Comparison of ENCODE assay signal across 30 cellular contexts in genomic region chr6:106694343-106694742, GRCh38.
A peak's percentile ranks its signal among the peaks of the same experiment; 100 is the strongest.
DNase-seq lines count a peak whose midpoint lies in the region; ATAC-seq, FAIRE-seq and TF ChIP-seq lines count a peak whose summit lies in the region.
"Had no signal": no experiment of that assay in that cellular context is flagged by ENCODE, and none has a peak within 500 bp of the region (broad histone marks: within the 10 kb centered on the region; RNA-seq: fewer than 3 reads in every experiment).

No MANE protein-coding gene starts in this region.

- no peak overlapping the region for H3K27ac Mint-ChIP-seq in stimulated activated effector memory CD8-positive, alpha-beta T cell treated with anti-CD3 and anti-CD28 coated beads, Interleukin-12 subunit alpha, Interleukin-12 subunit beta, amount 100 ng/mL, for 72 hours
- H3K27ac Mint-ChIP-seq: activated CD4-positive, alpha-beta T cell treated with anti-CD3 and anti-CD28 coated beads, Interleukin-2, amount 10 ng/mL, durations not matched to agents 24 days and 14 days; activated T-cell treated with anti-CD3 and anti-CD28 coated beads, Interleukin-2, amount 50 U/mL, for 24 hours; T-helper 2 cell treated with Interferon-gamma antibody and Interleukin-4, amounts not matched to agents 5 μg/mL and 100 μg/mL, for 36 hours had no signal

- peaks cover 64% of the 10 kb centered on the region for H3K4me1 ChIP-seq in DOHH2 (ENCODE audit: control insufficient read depth, low read length)
- H3K4me1 ChIP-seq in foreskin keratinocyte: peaks cover 11% of the 10 kb centered on the region
- peaks cover 6 to 28% of the 10 kb centered on the region in 2 donors for H3K4me1 ChIP-seq in kidney (ENCODE audit: control insufficient read depth in 1 of 2, insufficient read depth in 1 of 2, low read depth in 1 of 2, low read length in 2 of 2)
- H3K4me1 ChIP-seq: testis had no signal

- no peaks in the 10 kb centered on the region; the same call in 1 of the 2 replicates for H3F3A ChIP-seq in DOHH2 (ENCODE audit: control insufficient read depth, insufficient read depth)

- H4K20me1 ChIP-seq in DOHH2 (ENCODE audit: control insufficient read depth, insufficient read depth, low read depth, low read length): no peaks in the 10 kb centered on the region

- peak overlapping the region; percentile 58 for H3K4me2 ChIP-seq in DOHH2 (ENCODE audit: low read length)

- peak overlapping the region; percentile 30 for H3K4me3 ChIP-seq in DOHH2 (ENCODE audit: low read length)
- no peak overlapping the region for H3K4me3 ChIP-seq in kidney (ENCODE audit: low read length in 2 of 2)
- H3K4me3 ChIP-seq: body of pancreas, pancreas, testis had no signal

- H3K4me1 Mint-ChIP-seq in stimulated activated effector memory CD8-positive, alpha-beta T cell treated with anti-CD3 and anti-CD28 coated beads, Interleukin-12 subunit alpha, Interleukin-12 subunit beta, amount 100 ng/mL, for 72 hours: no peaks in the 10 kb centered on the region
- H3K4me1 Mint-ChIP-seq: activated CD4-positive, alpha-beta T cell treated with anti-CD3 and anti-CD28 coated beads, Interleukin-2, amount 10 ng/mL, durations not matched to agents 24 days and 14 days had no signal

- DNase-seq in NCI-H460 (ENCODE audit: extremely low read depth, low read depth) (peak; percentile 71), foreskin keratinocyte (no peak), AG08395 (ENCODE audit: low spot score) (no peak), kidney (no peak), NCI-H446 treated with DMSO at 0.1 percent for 48 hours (lab: John Stamatoyannopoulos, UW) (no peak)
- no peak for DNase-seq in stimulated activated effector memory CD8-positive, alpha-beta T cell treated with anti-CD3 and anti-CD28 coated beads, Interleukin-12 subunit alpha, Interleukin-12 subunit beta, amount 100 ng/mL, for 72 hours (ENCODE audit: low spot score in 2 of 2)
- DNase-seq: activated CD4-positive, alpha-beta T cell treated with anti-CD3 and anti-CD28 coated beads, Interleukin-2, amount 10 ng/mL, durations not matched to agents 24 days and 14 days; activated T-cell treated with anti-CD3 and anti-CD28 coated beads, Interleukin-2, amount 50 U/mL, for 24 hours; body of pancreas; cerebellar nuclear complex; COR-L47; DMS53; GF-D8; hypothalamus; MV-4-11; NCI-H526; NK-92 treated with Interleukin-12 subunit alpha and Interleukin-12 subunit beta, amount 100 ng/mL, for 24 hours; pancreas; SHP77; stimulated activated CD4-positive, alpha-beta T cell treated with anti-CD3 and anti-CD28 coated beads, Interleukin-4, amount 100 ng/mL, for 24 hours; stimulated activated naive CD4-positive, alpha-beta T cell treated with Interleukin-2 at 50 U/mL for 16 hours; testis had no signal

- FAIRE-seq in kidney (lab: Jason Lieb, UNC): no peak
- FAIRE-seq: GM18507, islet of Langerhans, pancreas had no signal

- H3K9ac ChIP-seq in kidney (ENCODE audit: low read length in 2 of 2): peak overlapping the region in 1 of 2 donors; percentile 60

- no peaks in the 10 kb centered on the region for H3K9me2 ChIP-seq in DOHH2 (replicated peaks; ENCODE audit: control insufficient read depth, low read length)

- TF ChIP-seq CTCF in DOHH2 (IDR thresholded peaks at IDR 0.05; ENCODE audit: low read depth, low read length, poor library complexity, severe bottlenecking) (no peak), foreskin keratinocyte (conservative IDR thresholded peaks at IDR 0.05) (peak; percentile 15), kidney (IDR thresholded peaks at IDR 0.05; ENCODE audit: borderline replicate concordance, extremely low read depth, insufficient read depth) (no peak)

- H3K4me3 Mint-ChIP-seq in stimulated activated effector memory CD8-positive, alpha-beta T cell treated with anti-CD3 and anti-CD28 coated beads, Interleukin-12 subunit alpha, Interleukin-12 subunit beta, amount 100 ng/mL, for 72 hours: no peak overlapping the region
- H3K4me3 Mint-ChIP-seq: activated CD4-positive, alpha-beta T cell treated with anti-CD3 and anti-CD28 coated beads, Interleukin-2, amount 10 ng/mL, durations not matched to agents 24 days and 14 days; activated T-cell treated with anti-CD3 and anti-CD28 coated beads, Interleukin-2, amount 50 U/mL, for 24 hours; neural crest cell; T-helper 2 cell treated with Interferon-gamma antibody and Interleukin-4, amounts not matched to agents 5 μg/mL and 100 μg/mL, for 36 hours had no signal

- no peaks in the 10 kb centered on the region for H3K27me3 ChIP-seq in DOHH2 (ENCODE audit: control insufficient read depth, low read length)
- H3K27me3 ChIP-seq in foreskin keratinocyte: no peaks in the 10 kb centered on the region
- H3K27me3 ChIP-seq: body of pancreas, pancreas, testis had no signal

- H3K27ac ChIP-seq in DOHH2 (ENCODE audit: low read depth, low read length): peak overlapping the region; percentile 37
- no peak overlapping the region for H3K27ac ChIP-seq in foreskin keratinocyte
- H3K27ac ChIP-seq in kidney (ENCODE audit: low read depth in 2 of 2, low read length in 2 of 2): no peak overlapping the region
- H3K27ac ChIP-seq: testis, VCaP had no signal

- H3K36me3 ChIP-seq in DOHH2 (ENCODE audit: control insufficient read depth, low read length) (peaks cover 4% of the 10 kb centered on the region; the same call in 1 of the 2 replicates), kidney (ENCODE audit: control insufficient read depth in 1 of 2, insufficient read depth in 2 of 2, low read length in 2 of 2) (no peaks in the 10 kb centered on the region)
- H3K36me3 ChIP-seq: pancreas had no signal

- H3K79me2 ChIP-seq in DOHH2 (ENCODE audit: control insufficient read depth, low read length): no peaks in the 10 kb centered on the region

- H3K9me3 Mint-ChIP-seq in stimulated activated effector memory CD8-positive, alpha-beta T cell treated with anti-CD3 and anti-CD28 coated beads, Interleukin-12 subunit alpha, Interleukin-12 subunit beta, amount 100 ng/mL, for 72 hours: no peaks in the 10 kb centered on the region
- H3K9me3 Mint-ChIP-seq: activated CD4-positive, alpha-beta T cell treated with anti-CD3 and anti-CD28 coated beads, Interleukin-2, amount 10 ng/mL, durations not matched to agents 24 days and 14 days; activated T-cell treated with anti-CD3 and anti-CD28 coated beads, Interleukin-2, amount 50 U/mL, for 24 hours; neural crest cell; T-helper 2 cell treated with Interferon-gamma antibody and Interleukin-4, amounts not matched to agents 5 μg/mL and 100 μg/mL, for 36 hours had no signal

- H3K36me3 Mint-ChIP-seq in stimulated activated effector memory CD8-positive, alpha-beta T cell treated with anti-CD3 and anti-CD28 coated beads, Interleukin-12 subunit alpha, Interleukin-12 subunit beta, amount 100 ng/mL, for 72 hours: no peaks in the 10 kb centered on the region

- peak; percentile 21 for ATAC-seq in foreskin keratinocyte
- peak; percentile 34 for ATAC-seq in stimulated activated effector memory CD8-positive, alpha-beta T cell treated with anti-CD3 and anti-CD28 coated beads, Interleukin-12 subunit alpha, Interleukin-12 subunit beta, amount 100 ng/mL, for 72 hours
- no peak for ATAC-seq in GM18867 (IDR thresholded peaks at IDR 0.05; ENCODE audit: unreplicated experiment)
- ATAC-seq: body of pancreas, Panc1, pancreas had no signal

- H3K9me3 ChIP-seq in DOHH2 (ENCODE audit: control insufficient read depth, insufficient read depth, low read length): no peaks in the 10 kb centered on the region
- H3K9me3 ChIP-seq in kidney (ENCODE audit: control insufficient read depth in 1 of 2, low read length in 2 of 2): no peaks in the 10 kb centered on the region
- H3K9me3 ChIP-seq: body of pancreas, pancreas, testis had no signal

- intact Hi-C loops in kidney (cut with DNase I): no loop called here
